In genomic region chr1:57464756-57465155, GRCh38 we compare ENCODE assay signal across 26 cellular contexts. TPM values are rescaled to one million over a fixed set of nuclear protein-coding genes. Genes with fewer than 3 reads are reported as not detected.
DNase-seq lines count a peak whose midpoint lies in the region; FAIRE-seq and TF ChIP-seq lines count a peak whose summit lies in the region.
"Had no signal": no experiment of that assay in that cellular context is flagged by ENCODE, and none has a peak within 500 bp of the region (broad histone marks: within the 10 kb centered on the region; RNA-seq: fewer than 3 reads in every experiment).

No MANE protein-coding gene starts in this region.

- no peak overlapping the region for H3K4me3 ChIP-seq in AG10803 (ENCODE audit: low read length)
- H3K4me3 ChIP-seq: colonic mucosa, SK-N-MC, suprapubic skin, upper lobe of right lung had no signal

- FAIRE-seq in GM12892 (lab: Jason Lieb, UNC), result no peak

- DNase-seq in AG10803 (ENCODE audit: low read depth) (peak; percentile 17), COR-L47 (lab: John Stamatoyannopoulos, UW) (peak; percentile 33), NCI-H345 treated with DMSO at 0.1 percent for 48 hours (lab: John Stamatoyannopoulos, UW; ENCODE audit: unreplicated experiment) (peak; percentile 30), globus pallidus (ENCODE audit: low spot score) (peak; percentile 31), occipital lobe (lab: John Stamatoyannopoulos, UW) (no peak), GM12892 (ENCODE audit: insufficient read length) (no peak), HK-2 (ENCODE audit: unreplicated experiment) (no peak)
- DNase-seq: activated CD4-positive, alpha-beta T cell treated with anti-CD3 and anti-CD28 coated beads for 4 hours; activated effector memory CD4-positive, alpha-beta T cell treated with Interleukin-2 at 50 U/mL for 16 hours; activated naive CD8-positive, alpha-beta T cell treated with anti-CD3 and anti-CD28 coated beads for 36 hours; aorta; colonic mucosa; effector memory CD8-positive, alpha-beta T cell; erythroblast; foreskin keratinocyte; H9; NCI-H1417; NCI-H774; OCI-M1; stimulated activated CD4-positive, alpha-beta T cell treated with anti-CD3 and anti-CD28 coated beads, Interleukin-4, amount 100 ng/mL, for 24 hours; T-helper 17 cell; upper lobe of right lung had no signal

- no peak for TF ChIP-seq CTCF in AG10803 (conservative IDR thresholded peaks at IDR 0.05; ENCODE audit: low read length)

- TF ChIP-seq POLR2A in GM12892 (IDR thresholded peaks at IDR 0.05; ENCODE audit: low read depth, low read length), result no peak

RNA-seq across cellular contexts. Expression of gene DAB1, which starts 40.9 kb away (rescaled TPM):
- total RNA-seq in occipital lobe, result 45.4 TPM
- not detected for polyA plus RNA-seq in GM12892 (2012; ENCODE audit: missing spikeins)
- total RNA-seq: activated naive CD8-positive, alpha-beta T cell treated with anti-CD3 and anti-CD28 coated beads for 36 hours; foreskin keratinocyte; G401; MCF 10A had no signal
- polyA plus RNA-seq: foreskin keratinocyte had no signal

Comparison
In these comparisons a context has a peak if more than half of its experiments do, and no peak if none do; other contexts are left out.
1. DNase-seq: peak in AG10803 (single experiment), COR-L47 (single experiment), NCI-H345 treated with DMSO at 0.1 percent for 48 hours (single experiment) and globus pallidus (single experiment); none in occipital lobe (single experiment), GM12892 (single experiment) and HK-2 (single experiment).